Comparison of ENCODE assay signal across 35 cellular contexts in genomic region chr20:2305479-2305878, GRCh38. TPM values are rescaled to one million over a fixed set of nuclear protein-coding genes. Genes with fewer than 3 reads are reported as not detected.
"Had no signal": no experiment of that assay in that cellular context is flagged by ENCODE, and none has a peak within 500 bp of the region (broad histone marks: within the 10 kb centered on the region; RNA-seq: fewer than 3 reads in every experiment).

No MANE protein-coding gene starts in this region.

- H3K79me2 ChIP-seq: hepatocyte had no signal

- H3K27ac Mint-ChIP-seq: activated CD4-positive, alpha-beta T cell treated with anti-CD3 and anti-CD28 coated beads, Interleukin-2, amount 10 ng/mL, durations not matched to agents 7 days and 5 days; activated CD8-positive, alpha-beta memory T cell treated with anti-CD3 and anti-CD28 coated beads, Interleukin-2, amount 10 ng/mL, durations not matched to agents 7 days and 5 days; activated CD8-positive, alpha-beta T cell treated with anti-CD3 and anti-CD28 coated beads for 36 hours; activated naive CD4-positive, alpha-beta T cell treated with anti-CD3 and anti-CD28 coated beads, Interleukin-2, amount 50 U/mL, for 72 hours; effector memory CD8-positive, alpha-beta T cell; mesothelial cell of epicardium; nephron; stimulated activated naive B cell treated with anti-CD40 and anti-IgM and Interleukin-4, amounts not matched to agents 10 μg/mL and 1 μg/mL and 100 μg/mL, for 72 hours; T-cell; T-helper 2 cell treated with Interferon-gamma antibody and Interleukin-4, amounts not matched to agents 5 μg/mL and 100 μg/mL, for 36 hours had no signal

- H2AFZ ChIP-seq: hepatocyte had no signal

- FAIRE-seq: colon, endothelial cell of umbilical vein, frontal cortex had no signal

- ATAC-seq: activated CD8-positive, alpha-beta memory T cell treated with anti-CD3 and anti-CD28 coated beads, Interleukin-2, amount 10 ng/mL, durations not matched to agents 7 days and 5 days; activated CD8-positive, alpha-beta T cell treated with anti-CD3 and anti-CD28 coated beads for 36 hours; activated naive CD4-positive, alpha-beta T cell treated with anti-CD3 and anti-CD28 coated beads, Interleukin-2, amount 50 U/mL, for 72 hours; effector memory CD8-positive, alpha-beta T cell; sciatic nerve; stimulated activated naive B cell treated with anti-CD40 and anti-IgM and Interleukin-4, amounts not matched to agents 10 μg/mL and 1 μg/mL and 100 μg/mL, for 72 hours; T-cell had no signal

- H3K4me1 ChIP-seq: ascending aorta, esophagus muscularis mucosa, left ventricle myocardium inferior, upper lobe of left lung had no signal

- DNase-seq: activated CD4-positive, alpha-beta T cell treated with anti-CD3 and anti-CD28 coated beads, Interleukin-2, amount 10 ng/mL, durations not matched to agents 7 days and 5 days; activated CD4-positive, CD25-positive, alpha-beta regulatory T cell treated with anti-CD3 and anti-CD28 coated beads, Interleukin-2, amount 50 U/mL, for 72 hours; activated CD8-positive, alpha-beta memory T cell treated with anti-CD3 and anti-CD28 coated beads, Interleukin-2, amount 10 ng/mL, durations not matched to agents 7 days and 5 days; activated CD8-positive, alpha-beta T cell treated with anti-CD3 and anti-CD28 coated beads for 36 hours; activated gamma-delta T cell treated with Interleukin-2 at 50 U/mL for 16 hours; activated T-cell treated with anti-CD3 and anti-CD28 coated beads for 4 hours; adrenal gland; central memory CD4-positive, alpha-beta T cell; effector memory CD8-positive, alpha-beta T cell; glutamatergic neuron; kidney glomerular epithelial cell; left ventricle myocardium inferior; nucleus accumbens; stimulated activated CD4-positive, alpha-beta T cell treated with anti-CD3 and anti-CD28 coated beads, Interleukin-2, amount 100 ng/mL, for 48 hours; stimulated activated CD8-positive, alpha-beta memory T cell treated with anti-CD3 and anti-CD28 coated beads, Interleukin-4, amount 100 ng/mL, for 48 hours; stimulated activated naive B cell treated with anti-CD40 and anti-IgM and Interleukin-4, amounts not matched to agents 10 μg/mL and 1 μg/mL and 100 μg/mL, for 72 hours; T-cell; upper lobe of left lung; WERI-Rb-1 had no signal

- H3K36me3 ChIP-seq: adrenal gland, ascending aorta, esophagus muscularis mucosa, left ventricle myocardium inferior, thoracic aorta, upper lobe of left lung, WERI-Rb-1 had no signal

- H3K4me3 Mint-ChIP-seq: activated CD4-positive, alpha-beta T cell treated with anti-CD3 and anti-CD28 coated beads, Interleukin-2, amount 10 ng/mL, durations not matched to agents 7 days and 5 days; activated CD8-positive, alpha-beta memory T cell treated with anti-CD3 and anti-CD28 coated beads, Interleukin-2, amount 10 ng/mL, durations not matched to agents 7 days and 5 days; activated CD8-positive, alpha-beta T cell treated with anti-CD3 and anti-CD28 coated beads for 36 hours; effector memory CD8-positive, alpha-beta T cell; mesothelial cell of epicardium; nephron; stimulated activated naive B cell treated with anti-CD40 and anti-IgM and Interleukin-4, amounts not matched to agents 10 μg/mL and 1 μg/mL and 100 μg/mL, for 72 hours; T-cell; T-helper 2 cell treated with Interferon-gamma antibody and Interleukin-4, amounts not matched to agents 5 μg/mL and 100 μg/mL, for 36 hours had no signal

- H3K4me2 ChIP-seq: hepatocyte, smooth muscle cell had no signal

- H3K4me1 Mint-ChIP-seq: activated CD4-positive, alpha-beta T cell treated with anti-CD3 and anti-CD28 coated beads, Interleukin-2, amount 10 ng/mL, durations not matched to agents 7 days and 5 days; mesothelial cell of epicardium had no signal

- H3K27me3 ChIP-seq: adrenal gland, ascending aorta, hepatocyte, upper lobe of left lung had no signal

- H3K36me3 Mint-ChIP-seq: activated CD8-positive, alpha-beta memory T cell treated with anti-CD3 and anti-CD28 coated beads, Interleukin-2, amount 10 ng/mL, durations not matched to agents 7 days and 5 days; activated naive CD4-positive, alpha-beta T cell treated with anti-CD3 and anti-CD28 coated beads, Interleukin-2, amount 50 U/mL, for 72 hours; mesothelial cell of epicardium; stimulated activated naive B cell treated with anti-CD40 and anti-IgM and Interleukin-4, amounts not matched to agents 10 μg/mL and 1 μg/mL and 100 μg/mL, for 72 hours; T-cell had no signal

- H3K9me3 ChIP-seq: adrenal gland, ascending aorta, esophagus muscularis mucosa, left ventricle myocardium inferior, thoracic aorta, upper lobe of left lung had no signal

- H3K4me3 ChIP-seq: adrenal gland, ascending aorta, dorsolateral prefrontal cortex, esophagus muscularis mucosa, hepatocyte, left ventricle myocardium inferior, smooth muscle cell, thoracic aorta, upper lobe of left lung had no signal

- H3K9me3 Mint-ChIP-seq: activated CD4-positive, alpha-beta T cell treated with anti-CD3 and anti-CD28 coated beads, Interleukin-2, amount 10 ng/mL, durations not matched to agents 7 days and 5 days; activated CD8-positive, alpha-beta T cell treated with anti-CD3 and anti-CD28 coated beads for 36 hours; activated naive CD4-positive, alpha-beta T cell treated with anti-CD3 and anti-CD28 coated beads, Interleukin-2, amount 50 U/mL, for 72 hours; effector memory CD8-positive, alpha-beta T cell; mesothelial cell of epicardium; nephron; stimulated activated naive B cell treated with anti-CD40 and anti-IgM and Interleukin-4, amounts not matched to agents 10 μg/mL and 1 μg/mL and 100 μg/mL, for 72 hours; T-cell; T-helper 2 cell treated with Interferon-gamma antibody and Interleukin-4, amounts not matched to agents 5 μg/mL and 100 μg/mL, for 36 hours had no signal

- H3K27ac ChIP-seq: adrenal gland, ascending aorta, esophagus muscularis mucosa, hepatocyte, left ventricle myocardium inferior, thoracic aorta, upper lobe of left lung, WERI-Rb-1 had no signal

RNA-seq across cellular contexts. Expression of gene TGM3, which starts 9.7 kb away (rescaled TPM):
- total RNA-seq: activated CD4-positive, alpha-beta T cell treated with anti-CD3 and anti-CD28 coated beads, Interleukin-2, amount 10 ng/mL, durations not matched to agents 7 days and 5 days; activated CD8-positive, alpha-beta memory T cell treated with anti-CD3 and anti-CD28 coated beads, Interleukin-2, amount 10 ng/mL, durations not matched to agents 7 days and 5 days; activated CD8-positive, alpha-beta T cell treated with anti-CD3 and anti-CD28 coated beads for 36 hours; ascending aorta; endothelial cell of umbilical vein; frontal cortex; left ventricle myocardium inferior; lung microvascular endothelial cell; renal cortical epithelial cell; sciatic nerve; T-cell had no signal
- polyA plus RNA-seq: endothelial cell of umbilical vein had no signal
